1 cellular context compared by ENCODE assay signal in the genomic region with DNA sequence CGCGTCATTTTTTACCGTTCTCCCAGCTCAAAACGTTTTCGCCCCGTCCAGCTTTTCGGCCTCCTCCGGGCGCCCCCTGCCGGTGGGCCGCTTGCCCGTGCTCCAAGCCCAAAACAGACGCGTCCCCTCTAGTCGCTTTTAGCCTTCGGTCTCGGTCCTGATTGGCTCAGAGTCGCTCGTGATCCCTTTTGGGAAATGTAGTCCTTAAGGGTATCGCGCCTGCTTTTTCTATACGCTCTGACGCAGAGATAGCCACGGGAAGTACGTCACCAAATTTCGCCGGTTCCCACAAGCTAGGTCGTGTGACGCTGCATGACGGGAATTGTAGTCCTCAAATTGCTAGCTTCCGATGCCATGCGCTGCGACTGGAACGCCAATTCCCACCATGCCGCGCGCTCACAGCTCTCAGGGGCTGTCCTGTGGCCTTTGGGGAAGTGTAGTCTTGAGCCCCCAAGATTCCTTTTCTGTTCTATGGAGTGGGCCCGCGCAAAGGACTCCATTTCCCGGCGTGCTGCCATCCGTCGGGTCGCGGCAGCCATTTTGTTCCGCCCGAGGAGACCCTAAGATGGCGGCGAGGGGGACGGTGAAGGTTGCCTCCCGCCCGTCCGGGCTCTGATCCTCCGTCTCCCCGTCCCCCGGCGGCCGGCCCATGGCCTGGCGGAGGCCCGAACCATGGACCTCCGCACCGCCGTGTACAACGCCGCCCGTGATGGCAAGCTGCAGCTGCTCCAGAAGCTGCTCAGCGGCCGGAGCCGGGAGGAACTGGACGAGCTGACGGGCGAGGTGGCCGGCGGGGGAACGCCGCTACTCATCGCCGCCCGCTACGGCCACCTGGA.
TF ChIP-seq lines count a peak whose summit lies in the region.

A gene with protein sequence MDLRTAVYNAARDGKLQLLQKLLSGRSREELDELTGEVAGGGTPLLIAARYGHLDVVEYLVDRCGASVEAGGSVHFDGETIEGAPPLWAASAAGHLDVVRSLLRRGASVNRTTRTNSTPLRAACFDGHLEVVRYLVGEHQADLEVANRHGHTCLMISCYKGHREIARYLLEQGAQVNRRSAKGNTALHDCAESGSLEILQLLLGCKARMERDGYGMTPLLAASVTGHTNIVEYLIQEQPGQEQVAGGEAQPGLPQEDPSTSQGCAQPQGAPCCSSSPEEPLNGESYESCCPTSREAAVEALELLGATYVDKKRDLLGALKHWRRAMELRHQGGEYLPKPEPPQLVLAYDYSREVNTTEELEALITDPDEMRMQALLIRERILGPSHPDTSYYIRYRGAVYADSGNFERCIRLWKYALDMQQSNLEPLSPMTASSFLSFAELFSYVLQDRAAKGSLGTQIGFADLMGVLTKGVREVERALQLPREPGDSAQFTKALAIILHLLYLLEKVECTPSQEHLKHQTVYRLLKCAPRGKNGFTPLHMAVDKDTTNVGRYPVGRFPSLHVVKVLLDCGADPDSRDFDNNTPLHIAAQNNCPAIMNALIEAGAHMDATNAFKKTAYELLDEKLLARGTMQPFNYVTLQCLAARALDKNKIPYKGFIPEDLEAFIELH (plus strand): TSS at position 552 of the 836 bp plus-strand sequence. CDS start 121 bp downstream, at position 673.

TF ChIP-seq in SK-N-SH, 30 proteins besides CTCF, POLR2A, EP300 and RAD21 (continued from another document):
- TF ChIP-seq, protein P1, sequence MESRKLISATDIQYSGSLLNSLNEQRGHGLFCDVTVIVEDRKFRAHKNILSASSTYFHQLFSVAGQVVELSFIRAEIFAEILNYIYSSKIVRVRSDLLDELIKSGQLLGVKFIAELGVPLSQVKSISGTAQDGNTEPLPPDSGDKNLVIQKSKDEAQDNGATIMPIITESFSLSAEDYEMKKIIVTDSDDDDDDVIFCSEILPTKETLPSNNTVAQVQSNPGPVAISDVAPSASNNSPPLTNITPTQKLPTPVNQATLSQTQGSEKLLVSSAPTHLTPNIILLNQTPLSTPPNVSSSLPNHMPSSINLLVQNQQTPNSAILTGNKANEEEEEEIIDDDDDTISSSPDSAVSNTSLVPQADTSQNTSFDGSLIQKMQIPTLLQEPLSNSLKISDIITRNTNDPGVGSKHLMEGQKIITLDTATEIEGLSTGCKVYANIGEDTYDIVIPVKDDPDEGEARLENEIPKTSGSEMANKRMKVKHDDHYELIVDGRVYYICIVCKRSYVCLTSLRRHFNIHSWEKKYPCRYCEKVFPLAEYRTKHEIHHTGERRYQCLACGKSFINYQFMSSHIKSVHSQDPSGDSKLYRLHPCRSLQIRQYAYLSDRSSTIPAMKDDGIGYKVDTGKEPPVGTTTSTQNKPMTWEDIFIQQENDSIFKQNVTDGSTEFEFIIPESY (IDR thresholded peaks at IDR 0.05; ENCODE audit: borderline replicate concordance, low read depth) = no peak
- no peak for TF ChIP-seq EZH2phosphoT487 (IDR thresholded peaks at IDR 0.05; ENCODE audit: borderline replicate concordance, low read depth)
- TF ChIP-seq SIN3A (IDR thresholded peaks at IDR 0.05; ENCODE audit: borderline replicate concordance, low read depth, low read length) = no peak
- TF ChIP-seq RCOR1 (IDR thresholded peaks at IDR 0.05; ENCODE audit: low read length) = 0 out of 2 replicates have a peak, but pooled peaks have one; percentile 41
- no peak; the same call in 1 of the 2 replicates for TF ChIP-seq NRF1 (IDR thresholded peaks at IDR 0.05; ENCODE audit: low read depth, low read length)
- no peak for TF ChIP-seq GATA2 (CRISPR knock-in tag; IDR thresholded peaks at IDR 0.05)
- TF ChIP-seq MXI1 (IDR thresholded peaks at IDR 0.05; ENCODE audit: low read depth, low read length) = peak; percentile 59
- TF ChIP-seq, protein P2, sequence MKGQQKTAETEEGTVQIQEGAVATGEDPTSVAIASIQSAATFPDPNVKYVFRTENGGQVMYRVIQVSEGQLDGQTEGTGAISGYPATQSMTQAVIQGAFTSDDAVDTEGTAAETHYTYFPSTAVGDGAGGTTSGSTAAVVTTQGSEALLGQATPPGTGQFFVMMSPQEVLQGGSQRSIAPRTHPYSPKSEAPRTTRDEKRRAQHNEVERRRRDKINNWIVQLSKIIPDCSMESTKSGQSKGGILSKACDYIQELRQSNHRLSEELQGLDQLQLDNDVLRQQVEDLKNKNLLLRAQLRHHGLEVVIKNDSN (IDR thresholded peaks at IDR 0.05; ENCODE audit: borderline replicate concordance, low read depth) = peak; percentile 66
- no peak for TF ChIP-seq TCF12 (IDR thresholded peaks at IDR 0.05)
- TF ChIP-seq POLR2AphosphoS5 (IDR thresholded peaks at IDR 0.05; ENCODE audit: low read depth, low read length) = peak; percentile 74
- peak; percentile 93 for TF ChIP-seq CHD2 (IDR thresholded peaks at IDR 0.05; ENCODE audit: low read length, partially characterized antibody)
- TF ChIP-seq, protein P3, sequence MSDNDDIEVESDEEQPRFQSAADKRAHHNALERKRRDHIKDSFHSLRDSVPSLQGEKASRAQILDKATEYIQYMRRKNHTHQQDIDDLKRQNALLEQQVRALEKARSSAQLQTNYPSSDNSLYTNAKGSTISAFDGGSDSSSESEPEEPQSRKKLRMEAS (IDR thresholded peaks at IDR 0.05; ENCODE audit: low read depth) = peak; percentile 56; the same call in 1 of the 2 replicates
- TF ChIP-seq, protein P4, sequence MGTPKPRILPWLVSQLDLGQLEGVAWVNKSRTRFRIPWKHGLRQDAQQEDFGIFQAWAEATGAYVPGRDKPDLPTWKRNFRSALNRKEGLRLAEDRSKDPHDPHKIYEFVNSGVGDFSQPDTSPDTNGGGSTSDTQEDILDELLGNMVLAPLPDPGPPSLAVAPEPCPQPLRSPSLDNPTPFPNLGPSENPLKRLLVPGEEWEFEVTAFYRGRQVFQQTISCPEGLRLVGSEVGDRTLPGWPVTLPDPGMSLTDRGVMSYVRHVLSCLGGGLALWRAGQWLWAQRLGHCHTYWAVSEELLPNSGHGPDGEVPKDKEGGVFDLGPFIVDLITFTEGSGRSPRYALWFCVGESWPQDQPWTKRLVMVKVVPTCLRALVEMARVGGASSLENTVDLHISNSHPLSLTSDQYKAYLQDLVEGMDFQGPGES (IDR thresholded peaks at IDR 0.05; ENCODE audit: low read depth, low read length) = no peak
- TF ChIP-seq FOXM1 (IDR thresholded peaks at IDR 0.05; ENCODE audit: low read depth) = no peak
- TF ChIP-seq NFIC (IDR thresholded peaks at IDR 0.05; ENCODE audit: borderline replicate concordance) = no peak
- peak; percentile 98 for TF ChIP-seq TEAD4 (IDR thresholded peaks at IDR 0.05; ENCODE audit: borderline replicate concordance, insufficient read depth)
- TF ChIP-seq, protein P5, sequence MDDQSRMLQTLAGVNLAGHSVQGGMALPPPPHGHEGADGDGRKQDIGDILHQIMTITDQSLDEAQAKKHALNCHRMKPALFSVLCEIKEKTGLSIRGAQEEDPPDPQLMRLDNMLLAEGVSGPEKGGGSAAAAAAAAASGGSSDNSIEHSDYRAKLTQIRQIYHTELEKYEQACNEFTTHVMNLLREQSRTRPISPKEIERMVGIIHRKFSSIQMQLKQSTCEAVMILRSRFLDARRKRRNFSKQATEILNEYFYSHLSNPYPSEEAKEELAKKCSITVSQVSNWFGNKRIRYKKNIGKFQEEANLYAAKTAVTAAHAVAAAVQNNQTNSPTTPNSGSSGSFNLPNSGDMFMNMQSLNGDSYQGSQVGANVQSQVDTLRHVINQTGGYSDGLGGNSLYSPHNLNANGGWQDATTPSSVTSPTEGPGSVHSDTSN (IDR thresholded peaks at IDR 0.05) = no peak
- TF ChIP-seq TAF1 (IDR thresholded peaks at IDR 0.05; ENCODE audit: borderline replicate concordance, low read depth, low read length) = peak; percentile 76
